ENCODE assay signal across 12 cellular contexts in the genomic region with DNA sequence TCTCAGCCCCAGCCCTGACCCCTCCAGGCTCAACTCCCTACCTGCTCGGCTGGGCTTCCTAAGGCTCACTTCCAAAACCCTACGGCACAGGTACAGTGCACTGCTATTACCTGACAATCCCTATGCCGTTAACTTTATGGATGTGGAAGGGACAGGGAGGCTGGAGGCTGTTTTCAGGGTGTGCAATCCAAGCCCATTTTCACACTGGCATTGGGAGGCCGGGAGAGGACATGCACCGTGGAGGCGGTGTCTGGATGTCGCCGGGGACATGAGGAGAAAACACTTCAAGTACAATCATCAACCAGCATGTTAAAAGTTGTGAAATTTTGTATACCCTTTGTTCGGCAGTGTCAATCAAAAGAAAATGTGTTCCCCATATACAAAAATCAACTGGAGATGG.
DNase-seq lines count a peak whose midpoint lies in the region; ATAC-seq and TF ChIP-seq lines count a peak whose summit lies in the region.
"Had no signal": no experiment of that assay in that cellular context is flagged by ENCODE, and none has a peak within 500 bp of the region (broad histone marks: within the 10 kb centered on the region; RNA-seq: fewer than 3 reads in every experiment).

No MANE protein-coding gene starts in this region.

- H3K4me3 Mint-ChIP-seq in effector memory CD8-positive, alpha-beta T cell = no peak overlapping the region
- H3K4me3 Mint-ChIP-seq: B cell had no signal

- CTCF ChIA-PET in HEK293T (lab: Yijun Ruan, JAX) = no interaction called here

- H2AFZ ChIP-seq in trophoblast cell (ENCODE audit: insufficient read depth, low read length, poor library complexity) = no peak overlapping the region

- peaks cover 4 to 5% of the 10 kb centered on the region in 2 donors for H3K4me1 Mint-ChIP-seq in effector memory CD8-positive, alpha-beta T cell (ENCODE audit: low read depth in 2 of 2)

- H3K27me3 ChIP-seq in BLaER1 = no peaks in the 10 kb centered on the region
- H3K27me3 ChIP-seq in trophoblast cell (ENCODE audit: insufficient read depth, low read length) = no peaks in the 10 kb centered on the region
- H3K27me3 ChIP-seq in thyroid gland = no peaks in the 10 kb centered on the region

- no peak for TF ChIP-seq CTCF in thyroid gland (IDR thresholded peaks at IDR 0.05)

- H2BK120ac ChIP-seq in trophoblast cell (ENCODE audit: insufficient read depth, low read length, poor library complexity) = peak overlapping the region; percentile 0

- no peak overlapping the region for H4K12ac ChIP-seq in trophoblast cell (ENCODE audit: low read depth, low read length)

- H3K4ac ChIP-seq in trophoblast cell (ENCODE audit: low read depth, low read length) = no peak overlapping the region

- H3K27ac Mint-ChIP-seq in effector memory CD8-positive, alpha-beta T cell = peak overlapping the region; percentile 10 to 66
- H3K27ac Mint-ChIP-seq: B cell had no signal

- no peak overlapping the region for H2BK5ac ChIP-seq in trophoblast cell (ENCODE audit: low read depth, low read length, poor library complexity)

- H3K9ac ChIP-seq in BLaER1 (no peak overlapping the region; the same call in 1 of the 2 replicates), trophoblast cell (ENCODE audit: low read length) (no peak overlapping the region)

- H4K8ac ChIP-seq in trophoblast cell (ENCODE audit: low read depth, low read length) = no peak overlapping the region

- no peaks in the 10 kb centered on the region for H3K79me1 ChIP-seq in trophoblast cell (ENCODE audit: low read length)

- no peak overlapping the region for H3K14ac ChIP-seq in trophoblast cell (ENCODE audit: low read length)

- no peak for ATAC-seq in effector memory CD8-positive, alpha-beta T cell (replicated peaks)

- no peak for TF ChIP-seq POLR2A in thyroid gland (IDR thresholded peaks at IDR 0.05)

- H3K9me3 Mint-ChIP-seq in effector memory CD8-positive, alpha-beta T cell = no peaks in the 10 kb centered on the region

- H3K27ac ChIP-seq in BLaER1 (peak overlapping the region; percentile 73), trophoblast cell (ENCODE audit: low read depth, low read length) (no peak overlapping the region), thyroid gland (no peak overlapping the region)

- intact Hi-C loops in thyroid gland (cut with DNase I) = no loop called here

- no peak overlapping the region for H3K18ac ChIP-seq in trophoblast cell (ENCODE audit: low read length)

- no peak overlapping the region for H3K4me3 ChIP-seq in BLaER1
- no peak overlapping the region for H3K4me3 ChIP-seq in trophoblast cell (ENCODE audit: low read depth, low read length)
- H3K4me3 ChIP-seq in thyroid gland (replicated peaks in 1 of 3) = no peak overlapping the region

- H3K4me2 ChIP-seq in BLaER1 (peak overlapping the region; percentile 96), trophoblast cell (ENCODE audit: low read length) (no peak overlapping the region)

- no peak overlapping the region for H2BK12ac ChIP-seq in trophoblast cell (ENCODE audit: low read length)

- no peaks in the 10 kb centered on the region for H3K79me2 ChIP-seq in trophoblast cell (ENCODE audit: control insufficient read depth, insufficient read depth, low read length, poor library complexity)

- no peak for DNase-seq in HEK293T (ENCODE audit: extremely low spot score)
- DNase-seq in effector memory CD8-positive, alpha-beta T cell = no peak
- no peak for DNase-seq in trophoblast cell
- DNase-seq in inferior parietal cortex (ENCODE audit: extremely low spot score) = no peak
- DNase-seq in thyroid gland = no peak
- no peak for DNase-seq in SKM-1 treated with dmso at 0.1 percent for 144 hours (lab: John Stamatoyannopoulos, UW; ENCODE audit: unreplicated experiment)
- DNase-seq in NCI-H1105 treated with DMSO at 0.1 percent for 48 hours (lab: John Stamatoyannopoulos, UW) = no peak
- DNase-seq: DMS53, HCEC 1CT, IMR-90 had no signal

- H3K36me3 ChIP-seq in BLaER1 (peaks cover 34% of the 10 kb centered on the region), trophoblast cell (ENCODE audit: control insufficient read depth in 1 of 2, insufficient read depth in 2 of 2, low read length in 2 of 2) (peaks cover 14 to 22% of the 10 kb centered on the region in 2 experiments), thyroid gland (no peaks in the 10 kb centered on the region)

- no peak overlapping the region for H4K91ac ChIP-seq in trophoblast cell (ENCODE audit: low read depth, low read length)

- no peaks in the 10 kb centered on the region for H3K27me3 Mint-ChIP-seq in effector memory CD8-positive, alpha-beta T cell
- H3K27me3 Mint-ChIP-seq: B cell had no signal

- H3K4me1 ChIP-seq in BLaER1 = peaks cover 100% of the 10 kb centered on the region
- H3K4me1 ChIP-seq in trophoblast cell (ENCODE audit: control insufficient read depth in 1 of 2, insufficient read depth in 2 of 2, low read length in 2 of 2) = peaks cover 0 to 2% of the 10 kb centered on the region in 2 experiments
- peaks cover 5 to 9% of the 10 kb centered on the region in 2 donors for H3K4me1 ChIP-seq in thyroid gland

- no peak overlapping the region for H2AK5ac ChIP-seq in trophoblast cell (ENCODE audit: low read length)

- no CpG with 5 or more reads among the region's 9 CpGs for WGBS in trophoblast cell (ENCODE audit: extremely low coverage, insufficient coverage, insufficient read length)
- WGBS in thyroid gland, 2 donors = 89 to 90% methylated on average over 9 of the region's 9 CpGs

- H4K20me1 ChIP-seq in BLaER1 = no peaks in the 10 kb centered on the region

- H3K36me3 Mint-ChIP-seq in effector memory CD8-positive, alpha-beta T cell (ENCODE audit: insufficient read depth) = peaks cover 4% of the 10 kb centered on the region

- H3K23ac ChIP-seq in trophoblast cell (ENCODE audit: low read length) = no peak overlapping the region

- POLR2A ChIA-PET in HEK293T (lab: Yijun Ruan, JAX) = no interaction called here

- no peaks in the 10 kb centered on the region for H3K9me3 ChIP-seq in BLaER1
- peaks cover 1% of the 10 kb centered on the region for H3K9me3 ChIP-seq in trophoblast cell (ENCODE audit: insufficient read depth, low read depth, low read length)
- no peaks in the 10 kb centered on the region for H3K9me3 ChIP-seq in thyroid gland

TF ChIP-seq in HEK293T, 16 proteins besides CTCF, POLR2A, EP300 and RAD21:
- no peak for TF ChIP-seq ARNT (IDR thresholded peaks at IDR 0.05)
- TF ChIP-seq, protein P1, sequence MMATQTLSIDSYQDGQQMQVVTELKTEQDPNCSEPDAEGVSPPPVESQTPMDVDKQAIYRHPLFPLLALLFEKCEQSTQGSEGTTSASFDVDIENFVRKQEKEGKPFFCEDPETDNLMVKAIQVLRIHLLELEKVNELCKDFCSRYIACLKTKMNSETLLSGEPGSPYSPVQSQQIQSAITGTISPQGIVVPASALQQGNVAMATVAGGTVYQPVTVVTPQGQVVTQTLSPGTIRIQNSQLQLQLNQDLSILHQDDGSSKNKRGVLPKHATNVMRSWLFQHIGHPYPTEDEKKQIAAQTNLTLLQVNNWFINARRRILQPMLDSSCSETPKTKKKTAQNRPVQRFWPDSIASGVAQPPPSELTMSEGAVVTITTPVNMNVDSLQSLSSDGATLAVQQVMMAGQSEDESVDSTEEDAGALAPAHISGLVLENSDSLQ (IDR thresholded peaks at IDR 0.05) = 0 out of 2 replicates have a peak, but pooled peaks have one; percentile 7
